ENCODE assay signal across 7 cellular contexts in genomic region chr4:49154308-49154707, GRCh38.
DNase-seq lines count a peak whose midpoint lies in the region; ATAC-seq and TF ChIP-seq lines count a peak whose summit lies in the region.
"Not testable (repeated sequence)": the region's sequence is repeated elsewhere in the genome, so short reads cannot be mapped to it uniquely, and the experiment has no call there.

No MANE protein-coding gene starts in this region.

- not testable (repeated sequence) for H3K36me3 ChIP-seq in Panc1 (ENCODE audit: control insufficient read depth, insufficient read depth, low read length)

- H3K4me1 Mint-ChIP-seq in endothelial cell (ENCODE audit: unreplicated experiment), result not testable (repeated sequence)
- H3K4me1 Mint-ChIP-seq in memory B cell, result peaks cover 16% of the 10 kb centered on the region

- H3K4me3 ChIP-seq in Panc1 (ENCODE audit: low read depth in 2 of 2, low read length in 2 of 2), result not testable (repeated sequence)

- peak; percentile 83 for ATAC-seq in GM18907 (IDR thresholded peaks at IDR 0.05; ENCODE audit: unreplicated experiment)
- ATAC-seq in GM21515 (IDR thresholded peaks at IDR 0.05; ENCODE audit: unreplicated experiment), result peak; percentile 70
- peak; percentile 65 for ATAC-seq in HG02852 (IDR thresholded peaks at IDR 0.05; ENCODE audit: unreplicated experiment)
- ATAC-seq in HG03196 (IDR thresholded peaks at IDR 0.05; ENCODE audit: unreplicated experiment), result peak; percentile 64
- ATAC-seq in Panc1, result peak; percentile 67; the same call in 1 of the 2 replicates
- peak; percentile 42 for ATAC-seq in memory B cell (ENCODE audit: low read depth)

- peak overlapping the region; percentile 0 for H3K4me3 Mint-ChIP-seq in endothelial cell (ENCODE audit: unreplicated experiment)
- H3K4me3 Mint-ChIP-seq in memory B cell, result not testable (repeated sequence)

- DNase-seq in Panc1 (ENCODE audit: low read depth, low spot score); endothelial cell (ENCODE audit: low spot score); memory B cell (ENCODE audit: low spot score in 2 of 2): not testable (repeated sequence)

- H3K9me3 ChIP-seq in Panc1 (ENCODE audit: control insufficient read depth, insufficient read depth, low read depth, low read length), result not testable (repeated sequence)

- H3K36me3 Mint-ChIP-seq in endothelial cell (ENCODE audit: low read depth, unreplicated experiment) (peaks cover 50% of the 10 kb centered on the region), memory B cell (peaks cover 42% of the 10 kb centered on the region)

- in situ Hi-C loops in Panc1 (cut with HindIII; ENCODE audit: low pct_unique_long_range_greater_than_20kb, low sequenced_read_pairs), result not testable (repeated sequence)

- peaks cover 41% of the 10 kb centered on the region for H3K27me3 Mint-ChIP-seq in endothelial cell (ENCODE audit: unreplicated experiment)
- H3K27me3 Mint-ChIP-seq in memory B cell, result not testable (repeated sequence)

- intact Hi-C loops in Panc1 (cut with micrococcal nuclease; ENCODE audit: unreplicated experiment), result not testable (repeated sequence)

- H3K27me3 ChIP-seq in Panc1 (ENCODE audit: control insufficient read depth, insufficient read depth, low read length), result not testable (repeated sequence)

- POLR2A ChIA-PET in Panc1 (lab: Charles Lee), result not testable (repeated sequence)

- H3K27ac ChIP-seq in Panc1 (ENCODE audit: low read length), result not testable (repeated sequence)

- H3K9me3 Mint-ChIP-seq in endothelial cell (ENCODE audit: unreplicated experiment), result peaks cover 65% of the 10 kb centered on the region
- H3K9me3 Mint-ChIP-seq in memory B cell, result peaks cover 48% of the 10 kb centered on the region

- not testable (repeated sequence) for TF ChIP-seq CTCF in Panc1 (IDR thresholded peaks at IDR 0.05); endothelial cell (IDR thresholded peaks at IDR 0.05; ENCODE audit: unreplicated experiment)

- CTCF ChIA-PET in Panc1 (lab: Charles Lee), result not testable (repeated sequence)

- not testable (repeated sequence) for H3K4me1 ChIP-seq in Panc1 (ENCODE audit: control insufficient read depth, insufficient read depth, low read length)

- H3K27ac Mint-ChIP-seq in endothelial cell (ENCODE audit: unreplicated experiment), result peak overlapping the region; percentile 0
- not testable (repeated sequence) for H3K27ac Mint-ChIP-seq in memory B cell

- BruUV-seq in Panc1 (replicated peaks; lab: Mats Ljungman, UMichigan), result not testable (repeated sequence)
